ENCODE assay signal across 15 cellular contexts in genomic region chr1:236009193-236009592, GRCh38. TPM values are rescaled to one million over a fixed set of nuclear protein-coding genes. Genes with fewer than 3 reads are reported as not detected.
DNase-seq lines count a peak whose midpoint lies in the region; ATAC-seq and TF ChIP-seq lines count a peak whose summit lies in the region.
"Had no signal": no experiment of that assay in that cellular context is flagged by ENCODE, and none has a peak within 500 bp of the region (broad histone marks: within the 10 kb centered on the region; RNA-seq: fewer than 3 reads in every experiment).

No MANE protein-coding gene starts in this region.

- no peaks in the 10 kb centered on the region for H3K27me3 Mint-ChIP-seq in neural progenitor cell (ENCODE audit: insufficient read depth, low read depth)
- H3K27me3 Mint-ChIP-seq: T-helper 17 cell had no signal

- intact Hi-C loops in mammary epithelial cell (cut with micrococcal nuclease) (no loop called here), heart left ventricle (cut with DNase I) (loop anchor here in 1 of 10 donors (10.0 kb wide), 1 partner anchor 56 kb away; the partner anchor contains the start of gene NID1), prostate gland (cut with DNase I) (no loop called here), vagina (cut with DNase I) (no loop called here)

- H3K4me1 Mint-ChIP-seq in neural progenitor cell: no peaks in the 10 kb centered on the region

- no peaks in the 10 kb centered on the region for H3K9me3 ChIP-seq in mammary epithelial cell (replicated peaks; ENCODE audit: insufficient read depth, low read length)
- H3K9me3 ChIP-seq in heart left ventricle: no peaks in the 10 kb centered on the region
- H3K9me3 ChIP-seq in prostate gland: no peaks in the 10 kb centered on the region
- no peaks in the 10 kb centered on the region for H3K9me3 ChIP-seq in vagina
- no peaks in the 10 kb centered on the region for H3K9me3 ChIP-seq in neural progenitor cell (ENCODE audit: low read depth)
- H3K9me3 ChIP-seq: BLaER1 had no signal

- H3K27me3 ChIP-seq in mammary epithelial cell (ENCODE audit: insufficient read depth, low read length) (no peaks in the 10 kb centered on the region), heart left ventricle (no peaks in the 10 kb centered on the region), prostate gland (replicated peaks; ENCODE audit: insufficient read depth) (no peaks in the 10 kb centered on the region), vagina (no peaks in the 10 kb centered on the region), neural progenitor cell (no peaks in the 10 kb centered on the region)
- H3K27me3 ChIP-seq: BLaER1 had no signal

- H3K36me3 Mint-ChIP-seq in neural progenitor cell: peaks cover 4% of the 10 kb centered on the region

- ATAC-seq in heart left ventricle (peak in 2 of 4 donors; percentile 25 to 50), GM21526 (IDR thresholded peaks at IDR 0.05; ENCODE audit: low FRiP score, unreplicated experiment) (no peak)
- ATAC-seq: T-helper 17 cell had no signal

- no peak overlapping the region for H3K27ac Mint-ChIP-seq in neural progenitor cell
- H3K27ac Mint-ChIP-seq: T-helper 17 cell had no signal

- in situ Hi-C loops in mammary epithelial cell (cut with MboI; ENCODE audit: low sequenced_read_pairs in 2 of 2): no loop called here

- dilution Hi-C loops in mammary epithelial cell (cut with HindIII; ENCODE audit: low sequenced_read_pairs): no loop called here

- H3K36me3 ChIP-seq in mammary epithelial cell (ENCODE audit: insufficient read depth, low read length) (no peaks in the 10 kb centered on the region), heart left ventricle (peaks cover 0 to 94% (median 60%) of the 10 kb centered on the region in 9 donors), prostate gland (no peaks in the 10 kb centered on the region), vagina (peaks cover 0 to 14% of the 10 kb centered on the region in 2 donors), neural progenitor cell (no peaks in the 10 kb centered on the region)
- H3K36me3 ChIP-seq: BLaER1 had no signal

- H3K27ac ChIP-seq in mammary epithelial cell (ENCODE audit: insufficient read depth, low read depth, low read length) (peak overlapping the region; percentile 74), heart left ventricle (peak overlapping the region; percentile 39 to 77 (median 66)), prostate gland (peak overlapping the region; percentile 18 to 37), vagina (peak overlapping the region; percentile 81), neural progenitor cell (no peak overlapping the region)
- H3K27ac ChIP-seq: BLaER1 had no signal

- no peaks in the 10 kb centered on the region for H3K9me3 Mint-ChIP-seq in neural progenitor cell

- H3K9ac ChIP-seq in mammary epithelial cell (ENCODE audit: insufficient read depth, low read length) (no peak overlapping the region), neural progenitor cell (no peak overlapping the region)
- H3K9ac ChIP-seq: BLaER1 had no signal

- no peaks in the 10 kb centered on the region for H3K79me2 ChIP-seq in mammary epithelial cell (ENCODE audit: insufficient read depth, low read length)
- H3K79me2 ChIP-seq in neural progenitor cell (ENCODE audit: low read depth): no peaks in the 10 kb centered on the region

- H3F3A ChIP-seq in neural progenitor cell (ENCODE audit: low read depth): no peaks in the 10 kb centered on the region

- H2AFZ ChIP-seq in mammary epithelial cell (ENCODE audit: low read depth, low read length) (no peak overlapping the region), neural progenitor cell (replicated peaks) (no peak overlapping the region)

- WGBS in mammary epithelial cell (ENCODE audit: low coverage, missing lambda C conversion rate): 100% methylated on average over 5 of the region's 5 CpGs
- WGBS in heart left ventricle, 4 donors: 47 to 65% (median 55%) methylated on average over 5 of the region's 5 CpGs
- 46% methylated on average over 5 of the region's 5 CpGs for WGBS in prostate gland

- H3K4me3 Mint-ChIP-seq in neural progenitor cell: no peak overlapping the region
- H3K4me3 Mint-ChIP-seq: T-helper 17 cell had no signal

- TF ChIP-seq CTCF in mammary epithelial cell (conservative IDR thresholded peaks at IDR 0.05 in 1 of 2, IDR thresholded peaks at IDR 0.05 in 1 of 2; ENCODE audit: extremely low read depth in 1 of 2, insufficient read depth in 1 of 2, low read depth in 1 of 2, low read length in 2 of 2) (no peak), heart left ventricle (IDR thresholded peaks at IDR 0.05) (no peak), prostate gland (IDR thresholded peaks at IDR 0.05) (no peak), vagina (IDR thresholded peaks at IDR 0.05) (no peak), neural progenitor cell (IDR thresholded peaks at IDR 0.05) (no peak)

- DNase-seq in mammary epithelial cell (no peak), heart left ventricle (no peak), prostate gland (ENCODE audit: low spot score) (no peak), vagina (ENCODE audit: extremely low spot score in 2 of 2) (no peak), neural progenitor cell (ENCODE audit: low spot score) (no peak)
- DNase-seq in stimulated activated CD4-positive, alpha-beta T cell treated with anti-CD3 and anti-CD28 coated beads, Interleukin-12 subunit alpha, Interleukin-12 subunit beta, amount 100 ng/mL, for 4 hours: no peak
- DNase-seq: activated gamma-delta T cell; effector memory CD4-positive, alpha-beta T cell; H7; kidney; MV-4-11; stimulated activated CD4-positive, alpha-beta T cell treated with anti-CD3 and anti-CD28 coated beads, Interleukin-4, amount 100 ng/mL, for 1 hour; T-helper 17 cell had no signal

- H4K20me1 ChIP-seq in mammary epithelial cell (ENCODE audit: insufficient read depth, low read length): no peaks in the 10 kb centered on the region
- no peaks in the 10 kb centered on the region for H4K20me1 ChIP-seq in neural progenitor cell (ENCODE audit: low read depth)
- H4K20me1 ChIP-seq: BLaER1 had no signal

- no peak overlapping the region for H3K4me3 ChIP-seq in mammary epithelial cell (replicated peaks in 1 of 3; ENCODE audit: insufficient read depth in 1 of 3, low read depth in 2 of 3, low read length in 3 of 3)
- no peak overlapping the region for H3K4me3 ChIP-seq in heart left ventricle
- no peak overlapping the region for H3K4me3 ChIP-seq in prostate gland
- no peak overlapping the region for H3K4me3 ChIP-seq in vagina
- H3K4me3 ChIP-seq in neural progenitor cell: no peak overlapping the region
- H3K4me3 ChIP-seq: BLaER1 had no signal

- H3K4me1 ChIP-seq in mammary epithelial cell (ENCODE audit: insufficient read depth, low read length) (peaks cover 19% of the 10 kb centered on the region), heart left ventricle (peaks cover 0 to 23% (median 1%) of the 10 kb centered on the region in 12 donors), prostate gland (replicated peaks) (no peaks in the 10 kb centered on the region), vagina (peaks cover 29% of the 10 kb centered on the region), neural progenitor cell (no peaks in the 10 kb centered on the region)

- no TSS peak for BruUV-seq in mammary epithelial cell (replicated peaks; lab: Mats Ljungman, UMichigan)

- H3K4me2 ChIP-seq in mammary epithelial cell (ENCODE audit: insufficient read depth, low read depth, low read length) (no peak overlapping the region), neural progenitor cell (no peak overlapping the region)
- H3K4me2 ChIP-seq: BLaER1 had no signal

- TF ChIP-seq POLR2A in heart left ventricle (IDR thresholded peaks at IDR 0.05) (no peak), prostate gland (IDR thresholded peaks at IDR 0.05) (no peak), vagina (IDR thresholded peaks at IDR 0.05) (no peak)

- CTCF ChIA-PET in mammary epithelial cell (lab: Charles Lee; ENCODE audit: low non-redundant PET): no interaction called here

RNA-seq across cellular contexts. Expression of gene NID1, which starts 55.7 kb away (rescaled TPM):
- total RNA-seq in mammary epithelial cell (10 to 100 TPM in 1 of 2 donors, 1 to 10 TPM in 1; 8.0 to 21.3 TPM), heart left ventricle (100 to 1,000 TPM in 2 of 9 donors, 10 to 100 TPM in 7; 33.3 to 157 (median 61.7) TPM), prostate gland (10 to 100 TPM; 21.6 to 74.9 TPM), vagina (154 TPM), neural progenitor cell (ENCODE audit: low replicate concordance) (32.5 and 42.7 TPM in 2 replicates)
- polyA plus RNA-seq in mammary epithelial cell (3.7 TPM), heart left ventricle (10 to 100 TPM; 19.4 to 89.6 TPM)
- polyA minus RNA-seq in mammary epithelial cell: 13.8 TPM
